In the genomic region with DNA sequence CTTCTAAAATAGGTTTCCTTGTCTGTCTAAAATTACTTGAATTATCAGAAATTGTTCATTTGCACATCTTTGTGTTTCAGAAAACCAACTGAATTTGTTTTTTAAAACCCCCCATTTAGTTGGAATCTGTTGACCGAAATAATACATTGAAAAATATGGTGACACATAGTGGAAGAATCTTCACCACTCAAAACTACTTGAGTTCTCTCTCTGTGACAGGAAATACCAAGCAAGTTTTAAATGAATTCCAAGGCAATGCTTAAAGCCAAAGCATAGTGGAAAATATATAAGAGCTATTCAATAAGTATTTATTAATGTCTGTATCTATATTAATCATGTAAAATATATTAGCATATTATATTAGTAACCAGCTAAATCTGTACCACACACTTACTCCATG, we compare ENCODE assay signal across 1 cellular context.
TF ChIP-seq lines count a peak whose summit lies in the region.

No MANE protein-coding gene starts in this region.

TF ChIP-seq in IMR-90, 13 proteins besides CTCF, POLR2A, EP300 and RAD21:
- TF ChIP-seq MAFK (IDR thresholded peaks at IDR 0.05; ENCODE audit: low read depth, low read length) (no peak), MXI1 (IDR thresholded peaks at IDR 0.05; ENCODE audit: borderline replicate concordance, low read depth, low read length) (no peak), BHLHE40 (IDR thresholded peaks at IDR 0.05; ENCODE audit: low read depth, low read length) (no peak), MAZ (IDR thresholded peaks at IDR 0.05; ENCODE audit: borderline replicate concordance, low read depth, low read length) (no peak), CEBPB (IDR thresholded peaks at IDR 0.05; ENCODE audit: low read depth, low read length) (no peak), NFE2L2 (IDR thresholded peaks at IDR 0.05; ENCODE audit: low read depth, low read length) (no peak), FOS (IDR thresholded peaks at IDR 0.05; ENCODE audit: low read depth, low read length) (no peak), RCOR1 (IDR thresholded peaks at IDR 0.05; ENCODE audit: insufficient replicate concordance, low read length) (no peak), CHD1 (IDR thresholded peaks at IDR 0.05; ENCODE audit: low read depth, low read length) (no peak), SMC3 (IDR thresholded peaks at IDR 0.05; ENCODE audit: low read depth, low read length) (no peak), RFX5 (IDR thresholded peaks at IDR 0.05; ENCODE audit: low read depth, low read length) (no peak)
- TF ChIP-seq, protein P1, sequence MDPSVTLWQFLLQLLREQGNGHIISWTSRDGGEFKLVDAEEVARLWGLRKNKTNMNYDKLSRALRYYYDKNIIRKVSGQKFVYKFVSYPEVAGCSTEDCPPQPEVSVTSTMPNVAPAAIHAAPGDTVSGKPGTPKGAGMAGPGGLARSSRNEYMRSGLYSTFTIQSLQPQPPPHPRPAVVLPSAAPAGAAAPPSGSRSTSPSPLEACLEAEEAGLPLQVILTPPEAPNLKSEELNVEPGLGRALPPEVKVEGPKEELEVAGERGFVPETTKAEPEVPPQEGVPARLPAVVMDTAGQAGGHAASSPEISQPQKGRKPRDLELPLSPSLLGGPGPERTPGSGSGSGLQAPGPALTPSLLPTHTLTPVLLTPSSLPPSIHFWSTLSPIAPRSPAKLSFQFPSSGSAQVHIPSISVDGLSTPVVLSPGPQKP (IDR thresholded peaks at IDR 0.05; ENCODE audit: borderline replicate concordance, low read depth, low read length) = no peak
